19 cellular contexts compared by ENCODE assay signal in the genomic region with DNA sequence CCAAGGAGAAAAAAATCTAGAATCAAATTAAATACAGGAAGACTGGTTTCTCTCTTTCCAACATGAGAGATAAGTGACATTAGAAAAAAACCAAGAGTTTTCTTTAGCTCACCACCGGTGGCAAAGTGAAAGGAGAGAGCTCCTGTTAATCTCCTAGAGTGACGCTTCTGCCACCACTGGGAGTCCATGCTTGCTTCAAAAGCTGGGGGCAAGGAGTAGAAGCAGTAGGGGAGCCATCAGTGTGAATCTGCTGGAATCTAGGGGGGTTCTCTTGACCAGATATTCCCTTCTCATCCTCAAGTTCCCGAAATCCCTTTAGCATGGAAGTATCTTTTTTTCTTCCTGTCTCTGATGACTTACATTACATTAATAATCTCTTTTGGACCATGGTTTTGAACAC.
"Had no signal": no experiment of that assay in that cellular context is flagged by ENCODE, and none has a peak within 500 bp of the region (broad histone marks: within the 10 kb centered on the region; RNA-seq: fewer than 3 reads in every experiment).

No MANE protein-coding gene starts in this region.

- H3K4me3 Mint-ChIP-seq: activated B cell treated with CpG ODN at 0.5 μM for 24 hours; activated naive CD8-positive, alpha-beta T cell; activated T-cell treated with anti-CD3 and anti-CD28 coated beads, Interleukin-2, amount 50 U/mL, for 72 hours; dendritic cell treated with granulocyte-macrophage colony-stimulating factor and Interleukin-4, amounts not matched to agents 40 ng/mL and 50 ng/mL, for 4 days; stimulated activated naive CD8-positive, alpha-beta T cell treated with anti-CD3 and anti-CD28 coated beads, Interleukin-15, amount 100 ng/mL, for 72 hours had no signal

- H3K27ac Mint-ChIP-seq: activated B cell treated with CpG ODN at 0.5 μM for 24 hours; activated T-cell treated with anti-CD3 and anti-CD28 coated beads, Interleukin-2, amount 50 U/mL, for 72 hours; dendritic cell treated with granulocyte-macrophage colony-stimulating factor and Interleukin-4, amounts not matched to agents 40 ng/mL and 50 ng/mL, for 4 days; progenitor cell of endocrine pancreas; stimulated activated naive CD8-positive, alpha-beta T cell treated with anti-CD3 and anti-CD28 coated beads, Interleukin-15, amount 100 ng/mL, for 72 hours had no signal

- H3K27me3 Mint-ChIP-seq: activated B cell treated with CpG ODN at 0.5 μM for 24 hours; activated naive CD8-positive, alpha-beta T cell; dendritic cell treated with granulocyte-macrophage colony-stimulating factor and Interleukin-4, amounts not matched to agents 40 ng/mL and 50 ng/mL, for 4 days; progenitor cell of endocrine pancreas; stimulated activated naive CD8-positive, alpha-beta T cell treated with anti-CD3 and anti-CD28 coated beads, Interleukin-15, amount 100 ng/mL, for 72 hours had no signal

- H3K9me3 Mint-ChIP-seq: activated B cell treated with CpG ODN at 0.5 μM for 24 hours; activated T-cell treated with anti-CD3 and anti-CD28 coated beads, Interleukin-2, amount 50 U/mL, for 72 hours; dendritic cell treated with granulocyte-macrophage colony-stimulating factor and Interleukin-4, amounts not matched to agents 40 ng/mL and 50 ng/mL, for 4 days; stimulated activated naive CD8-positive, alpha-beta T cell treated with anti-CD3 and anti-CD28 coated beads, Interleukin-15, amount 100 ng/mL, for 72 hours had no signal

- H3K36me3 Mint-ChIP-seq: activated naive CD8-positive, alpha-beta T cell had no signal

- H3K9me3 ChIP-seq: lower lobe of right lung, suprapubic skin, transverse colon, uterus had no signal

- H3K27ac ChIP-seq: hepatocyte, lower lobe of right lung, suprapubic skin, transverse colon, uterus had no signal

- H2AFZ ChIP-seq: hepatocyte had no signal

- DNase-seq: activated B cell treated with CpG ODN at 0.5 μM for 24 hours; activated CD4-positive, alpha-beta T cell treated with anti-CD3 and anti-CD28 coated beads for 48 hours; activated CD8-positive, alpha-beta memory T cell treated with anti-CD3 and anti-CD28 coated beads for 24 hours; activated CD8-positive, alpha-beta memory T cell treated with anti-CD3 and anti-CD28 coated beads, Interleukin-2, amount 50 U/mL, for 48 hours; activated gamma-delta T cell; activated T-cell treated with anti-CD3 and anti-CD28 coated beads, Interleukin-2, amount 50 U/mL, for 72 hours; effector CD8-positive, alpha-beta T cell; foreskin fibroblast; lower lobe of right lung; stimulated activated naive CD8-positive, alpha-beta T cell treated with anti-CD3 and anti-CD28 coated beads, Interleukin-15, amount 100 ng/mL, for 72 hours; transverse colon; uterus had no signal

- H3K36me3 ChIP-seq: lower lobe of right lung, transverse colon, uterus had no signal

- H3K4me1 ChIP-seq: lower lobe of right lung, uterus had no signal

- H3K79me2 ChIP-seq: hepatocyte had no signal

- H3K4me3 ChIP-seq: hepatocyte, lower lobe of right lung, suprapubic skin, transverse colon, uterus had no signal

- H3K4me2 ChIP-seq: hepatocyte had no signal

- FAIRE-seq: bronchial epithelial cell, keratinocyte had no signal

- ATAC-seq: activated T-cell treated with anti-CD3 and anti-CD28 coated beads, Interleukin-2, amount 50 U/mL, for 72 hours; lower lobe of right lung; stimulated activated naive CD8-positive, alpha-beta T cell treated with anti-CD3 and anti-CD28 coated beads, Interleukin-15, amount 100 ng/mL, for 72 hours had no signal

- H3K27me3 ChIP-seq: hepatocyte, suprapubic skin, transverse colon, uterus had no signal
